In the genomic region with DNA sequence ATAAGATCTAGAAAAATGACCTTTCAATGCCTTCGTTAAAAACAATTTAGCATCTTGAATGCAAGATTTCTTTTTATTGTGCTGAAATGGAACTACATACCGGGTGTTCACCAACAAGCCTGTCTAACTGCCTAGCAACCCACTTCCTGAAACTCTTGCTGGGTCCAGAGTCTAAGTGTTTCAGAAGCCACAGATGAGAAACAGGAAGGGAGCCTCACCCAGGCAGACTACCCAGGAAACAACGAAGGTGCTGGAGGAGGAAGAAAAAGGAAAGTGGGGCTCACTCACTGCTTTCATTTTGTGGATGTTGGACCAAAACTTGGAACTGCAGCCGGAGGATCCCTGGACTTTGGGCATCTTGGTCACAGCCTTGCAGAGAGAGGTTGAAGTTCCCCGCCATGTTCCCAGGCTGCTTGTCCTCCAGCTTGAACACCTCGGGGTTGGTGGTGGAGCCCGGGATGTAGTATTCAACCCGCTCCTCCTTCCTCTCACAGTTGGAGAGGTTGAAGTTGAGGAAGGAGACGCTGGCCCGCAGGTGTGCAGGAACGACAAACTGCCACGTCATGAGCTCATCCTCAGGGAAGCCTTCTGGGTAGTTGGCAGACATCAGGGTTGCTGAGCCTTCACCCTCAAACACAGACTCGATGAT, we compare ENCODE assay signal across 1 cellular context.
TF ChIP-seq lines count a peak whose summit lies in the region.

No MANE protein-coding gene starts in this region.

TF ChIP-seq in IMR-90, 13 proteins besides CTCF, POLR2A, EP300 and RAD21:
- no peak for TF ChIP-seq RFX5 (IDR thresholded peaks at IDR 0.05; ENCODE audit: low read depth, low read length)
- TF ChIP-seq CEBPB (IDR thresholded peaks at IDR 0.05; ENCODE audit: low read depth, low read length), result no peak
